ENCODE assay signal across 11 cellular contexts in the genomic region with DNA sequence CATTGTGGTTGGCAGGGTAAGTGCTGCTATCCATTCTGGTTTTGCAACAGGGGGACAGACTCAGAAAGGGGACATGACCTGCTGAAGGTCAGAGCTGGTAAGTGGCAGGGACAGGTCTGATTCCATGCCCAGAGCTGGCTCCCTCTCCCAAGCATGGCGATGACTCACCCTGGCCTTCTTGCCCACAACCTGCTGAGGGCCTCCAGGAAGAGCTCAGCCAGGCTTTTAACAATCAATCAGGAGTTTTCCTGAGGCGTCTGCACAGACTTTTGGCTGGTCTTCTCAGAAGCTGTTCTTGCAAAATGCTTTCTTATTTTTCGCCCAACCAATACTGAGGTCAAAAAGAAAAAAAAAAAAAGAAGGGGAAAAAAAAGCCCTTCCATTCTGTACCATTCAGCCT. TPM values are rescaled to one million over a fixed set of nuclear protein-coding genes. Genes with fewer than 3 reads are reported as not detected.
DNase-seq lines count a peak whose midpoint lies in the region; ATAC-seq, FAIRE-seq and TF ChIP-seq lines count a peak whose summit lies in the region.
"Had no signal": no experiment of that assay in that cellular context is flagged by ENCODE, and none has a peak within 500 bp of the region (broad histone marks: within the 10 kb centered on the region; RNA-seq: fewer than 3 reads in every experiment).

No MANE protein-coding gene starts in this region.

- no peaks in the 10 kb centered on the region for H3K36me3 Mint-ChIP-seq in stimulated activated naive B cell treated with anti-CD40 and anti-IgM and Interleukin-4, amounts not matched to agents 10 μg/mL and 1 μg/mL and 100 μg/mL, for 72 hours

- CTCF ChIA-PET in A549 (lab: Yijun Ruan, JAX) = interaction anchor here (0.6 to 0.9 kb wide), 3 partner anchors 33 to 454 kb away, joined by 3 to 4 read pairs (median 4); no protein-coding TSS in a partner anchor

- no peak for DNase-seq in A549 (ENCODE audit: low read depth in 1 of 2, low spot score in 1 of 2)
- peak; percentile 35 for DNase-seq in HPDE6-E6E7 (ENCODE audit: extremely low spot score)
- DNase-seq in astrocyte of the cerebellum (ENCODE audit: low read depth) = peak; percentile 42
- DNase-seq in iPS-NIHi11 (ENCODE audit: low spot score) = peak; percentile 45
- DNase-seq in SIG-M5 (lab: John Stamatoyannopoulos, UW) = no peak
- no peak for DNase-seq in effector memory CD4-positive, alpha-beta T cell
- no peak for DNase-seq in stimulated activated naive B cell treated with anti-CD40 and anti-IgM and Interleukin-4, amounts not matched to agents 10 μg/mL and 1 μg/mL and 100 μg/mL, for 72 hours
- DNase-seq: NCI-H510A; stimulated activated CD4-positive, alpha-beta T cell treated with anti-CD3 and anti-CD28 coated beads, Interleukin-2, amount 100 ng/mL, for 48 hours had no signal

- no peaks in the 10 kb centered on the region for H3K9me3 Mint-ChIP-seq in stimulated activated naive B cell treated with anti-CD40 and anti-IgM and Interleukin-4, amounts not matched to agents 10 μg/mL and 1 μg/mL and 100 μg/mL, for 72 hours

- ATAC-seq in A549 (no peak), HG03469 (IDR thresholded peaks at IDR 0.05; ENCODE audit: unreplicated experiment) (no peak)
- no peak for ATAC-seq in stimulated activated naive B cell treated with anti-CD40 and anti-IgM and Interleukin-4, amounts not matched to agents 10 μg/mL and 1 μg/mL and 100 μg/mL, for 72 hours (replicated peaks)

- no peak overlapping the region for H3K4me2 ChIP-seq in A549
- H3K4me2 ChIP-seq: BLaER1 had no signal

- H3K36me3 ChIP-seq in effector memory CD4-positive, alpha-beta T cell (ENCODE audit: control insufficient read depth, insufficient read depth, low read length) = no peaks in the 10 kb centered on the region
- H3K36me3 ChIP-seq: BLaER1 had no signal

- no peaks in the 10 kb centered on the region for H3K9me3 ChIP-seq in A549
- H3K9me3 ChIP-seq in effector memory CD4-positive, alpha-beta T cell (ENCODE audit: control insufficient read depth, low read length) = no peaks in the 10 kb centered on the region
- H3K9me3 ChIP-seq: BLaER1 had no signal

- FAIRE-seq in A549 (lab: Jason Lieb, UNC) = no peak

- H3K27ac Mint-ChIP-seq in stimulated activated naive B cell treated with anti-CD40 and anti-IgM and Interleukin-4, amounts not matched to agents 10 μg/mL and 1 μg/mL and 100 μg/mL, for 72 hours = no peak overlapping the region

- TF ChIP-seq CTCF in A549 (IDR thresholded peaks at IDR 0.05) (no peak), astrocyte of the cerebellum (IDR thresholded peaks at IDR 0.05; ENCODE audit: low read depth, low read length, missing control alignments) (no peak)

- POLR2A ChIA-PET in A549 (lab: Yijun Ruan, JAX) = no interaction called here

- TF ChIP-seq POLR2A in A549 (IDR thresholded peaks at IDR 0.05; ENCODE audit: low read length) = no peak

- H3K4me3 ChIP-seq in A549 = no peak overlapping the region
- H3K4me3 ChIP-seq in astrocyte of the cerebellum (ENCODE audit: low read depth, low read length) = no peak overlapping the region
- H3K4me3 ChIP-seq in effector memory CD4-positive, alpha-beta T cell (ENCODE audit: insufficient read depth, low read depth, low read length, poor library complexity, severe bottlenecking) = no peak overlapping the region
- H3K4me3 ChIP-seq: BLaER1 had no signal

- no peak overlapping the region for H3K27ac ChIP-seq in A549
- H3K27ac ChIP-seq in effector memory CD4-positive, alpha-beta T cell (ENCODE audit: insufficient read depth, low read length, poor library complexity, severe bottlenecking) = no peak overlapping the region
- H3K27ac ChIP-seq: BLaER1 had no signal

- H3K4me1 ChIP-seq in A549 = no peaks in the 10 kb centered on the region
- no peaks in the 10 kb centered on the region for H3K4me1 ChIP-seq in effector memory CD4-positive, alpha-beta T cell (ENCODE audit: control insufficient read depth, insufficient read depth, low read length, poor library complexity, severe bottlenecking)

- no peaks in the 10 kb centered on the region for H3K4me1 Mint-ChIP-seq in stimulated activated naive B cell treated with anti-CD40 and anti-IgM and Interleukin-4, amounts not matched to agents 10 μg/mL and 1 μg/mL and 100 μg/mL, for 72 hours

- WGBS in A549 (ENCODE audit: missing lambda C conversion rate) = 24% methylated on average over 3 of the region's 3 CpGs

- no peaks in the 10 kb centered on the region for H3K27me3 ChIP-seq in effector memory CD4-positive, alpha-beta T cell (replicated peaks; ENCODE audit: control insufficient read depth, insufficient read depth, low read length, poor library complexity, severe bottlenecking)
- H3K27me3 ChIP-seq: BLaER1 had no signal

- peaks cover 6% of the 10 kb centered on the region in 2 donors for H3K27me3 Mint-ChIP-seq in stimulated activated naive B cell treated with anti-CD40 and anti-IgM and Interleukin-4, amounts not matched to agents 10 μg/mL and 1 μg/mL and 100 μg/mL, for 72 hours

- in situ Hi-C loops in astrocyte of the cerebellum (cut with HindIII; ENCODE audit: low sequenced_read_pairs) = no loop called here

- TF ChIP-seq RAD21 in A549 (conservative IDR thresholded peaks at IDR 0.05 in 1 of 2, IDR thresholded peaks at IDR 0.05 in 1 of 2) = no peak

- H3K4me3 Mint-ChIP-seq in stimulated activated naive B cell treated with anti-CD40 and anti-IgM and Interleukin-4, amounts not matched to agents 10 μg/mL and 1 μg/mL and 100 μg/mL, for 72 hours = no peak overlapping the region

- TF ChIP-seq EP300 in A549 (IDR thresholded peaks at IDR 0.05) = no peak

TF ChIP-seq in A549, 52 proteins besides CTCF, POLR2A, EP300 and RAD21:
- TF ChIP-seq FOSL2 (IDR thresholded peaks at IDR 0.05) (no peak), FOSL2 (CRISPR knock-in tag; IDR thresholded peaks at IDR 0.05) (0 out of 2 replicates have a peak, but pooled peaks have one; percentile 5), SREBF2 (IDR thresholded peaks at IDR 0.05) (no peak), MAFK (IDR thresholded peaks at IDR 0.05; ENCODE audit: partially characterized antibody) (no peak)

RNA-seq across cellular contexts. Expression of a gene that starts 17.9 kb away (rescaled TPM):
- not detected in 2 replicates for polyA plus RNA-seq in A549 (2011; rRNA removed)
- polyA plus RNA-seq in A549 (2012; cell fraction: cytosol; rRNA removed) = not detected in 2 replicates
- not detected in 2 replicates for polyA plus RNA-seq in A549 (2012; cell fraction: nucleus; rRNA removed)
- polyA plus RNA-seq in A549 (2017; fragmentation: RNase III; extraction: RNeasy Plus Mini Kit Qiagen cat#74134 plus additional on column Dnase treatment) = not detected in 3 replicates
- not detected in 2 replicates for polyA minus RNA-seq in A549 (2011; rRNA and poly(A)+ RNA removed)

Comparison
In these comparisons a context has a peak if more than half of its experiments do, and no peak if none do; other contexts are left out.
1. DNase-seq: peak in HPDE6-E6E7 (single experiment), astrocyte of the cerebellum (single experiment) and iPS-NIHi11 (single experiment); none in A549 (0 of 2), SIG-M5 (single experiment), effector memory CD4-positive, alpha-beta T cell (0 of 3) and stimulated activated naive B cell treated with anti-CD40 and anti-IgM and Interleukin-4, amounts not matched to agents 10 μg/mL and 1 μg/mL and 100 μg/mL, for 72 hours (single experiment).